In the genomic region with DNA sequence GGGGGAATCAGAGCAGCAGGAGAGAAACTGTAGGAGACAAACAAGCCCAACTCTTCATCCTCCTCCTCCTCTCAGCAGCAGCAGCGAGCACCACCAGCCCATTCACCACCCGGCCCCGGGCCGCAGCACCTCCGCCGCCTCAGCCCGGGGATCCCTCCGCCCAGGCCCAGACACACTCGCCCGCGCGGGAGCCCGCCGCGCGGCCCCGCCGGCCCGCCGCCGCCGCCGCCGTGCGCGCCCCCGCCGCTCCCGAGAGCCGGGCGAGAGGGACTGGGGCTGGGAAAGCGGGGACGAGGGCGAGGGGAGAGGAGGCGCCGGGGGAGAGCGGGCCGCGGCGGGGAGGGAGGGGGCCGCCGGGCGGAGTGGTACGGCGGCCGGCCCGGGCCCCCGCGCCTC, we compare ENCODE assay signal across 8 cellular contexts. TPM values are rescaled to one million over a fixed set of nuclear protein-coding genes. Genes with fewer than 3 reads are reported as not detected.
DNase-seq lines count a peak whose midpoint lies in the region; ATAC-seq and TF ChIP-seq lines count a peak whose summit lies in the region.

A gene (minus strand): TSS at position 127 of the 396 bp plus-strand sequence. CDS start 37,235 bp downstream, outside the sequence.

- peaks cover 21% of the 10 kb centered on the region; the same call in 2 of the 3 replicates for H3K4me1 Mint-ChIP-seq in GM23338

- ATAC-seq in GM23338, result peak; percentile 54

- H3K9me3 Mint-ChIP-seq in GM23338, result no peaks in the 10 kb centered on the region; the same call in 2 of the 3 replicates

- peak within 1 kb of the TSS; percentile 87; the same call in 1 of the 2 replicates for H2AFZ ChIP-seq in GM23338

- H4K20me1 ChIP-seq in GM23338 (replicated peaks; ENCODE audit: insufficient read depth), result no peaks in the 10 kb centered on the region

- peak within 1 kb of the TSS; percentile 94 for H3K4me2 ChIP-seq in GM23338

- H3K79me2 ChIP-seq in GM23338 (replicated peaks; ENCODE audit: insufficient read depth), result peaks cover 32% of the 10 kb centered on the region

- DNase-seq in EH (ENCODE audit: low read depth), result peak; percentile 93
- peak; percentile 95 for DNase-seq in GM23338 (ENCODE audit: low spot score)
- DNase-seq in LoVo (ENCODE audit: low spot score), result peak; percentile 92
- DNase-seq in SIG-M5 treated with dmso at 0.1 percent for 504 hours (lab: John Stamatoyannopoulos, UW; ENCODE audit: unreplicated experiment), result peak; percentile 86
- peak; percentile 84 for DNase-seq in activated gamma-delta T cell treated with Interleukin-2 at 50 U/mL for 16 hours
- DNase-seq in foreskin melanocyte, result peak; percentile 87

- H3F3A ChIP-seq in GM23338 (replicated peaks; ENCODE audit: low read depth), result 0 out of 2 replicates have a peak, but pooled peaks cover 3% of the 10 kb centered on the region

- no peak for TF ChIP-seq CTCF in GM23338 (conservative IDR thresholded peaks at IDR 0.05; ENCODE audit: low read depth in 2 of 2)
- no peak for TF ChIP-seq CTCF in neutrophil (IDR thresholded peaks at IDR 0.05)

- no peaks in the 10 kb centered on the region for H3K36me3 Mint-ChIP-seq in GM23338 (ENCODE audit: low read depth)

- H3K27me3 Mint-ChIP-seq in GM23338 (ENCODE audit: insufficient read depth, low read depth, poor library complexity), result peaks cover 9% of the 10 kb centered on the region

- H3K27me3 ChIP-seq in GM23338 (ENCODE audit: insufficient read depth), result no peaks in the 10 kb centered on the region
- H3K27me3 ChIP-seq in neutrophil, result no peaks in the 10 kb centered on the region

- H3K4me3 ChIP-seq in GM23338 (peak within 1 kb of the TSS; percentile 95), neutrophil (ENCODE audit: low read depth in 1 of 2, low read length in 1 of 2) (peak within 1 kb of the TSS; percentile 88 to 89)

- H3K36me3 ChIP-seq in GM23338 (ENCODE audit: insufficient read depth), result no peaks in the 10 kb centered on the region
- no peaks in the 10 kb centered on the region for H3K36me3 ChIP-seq in neutrophil

- H3K4me3 Mint-ChIP-seq in GM23338, result peak within 1 kb of the TSS; percentile 91

- H3K27ac ChIP-seq in GM23338 (ENCODE audit: low read depth) (peak within 1 kb of the TSS; percentile 97), neutrophil (peak within 1 kb of the TSS; percentile 95), temporal lobe (ENCODE audit: low read depth, low read length) (peak within 1 kb of the TSS; percentile 87)

- peak within 1 kb of the TSS; percentile 96 for H3K27ac Mint-ChIP-seq in GM23338

- H3K9me3 ChIP-seq in neutrophil, result no peaks in the 10 kb centered on the region

- H3K4me1 ChIP-seq in GM23338 (ENCODE audit: insufficient read depth), result peaks cover 18% of the 10 kb centered on the region
- H3K4me1 ChIP-seq in neutrophil (ENCODE audit: control insufficient read depth in 1 of 2, insufficient read depth in 1 of 2, low read depth in 1 of 2, low read length in 1 of 2), result peaks cover 38 to 49% of the 10 kb centered on the region in 2 experiments

- H3K9me2 ChIP-seq in GM23338 (ENCODE audit: insufficient read depth), result no peaks in the 10 kb centered on the region

TF ChIP-seq in GM23338, 12 proteins besides CTCF, POLR2A, EP300 and RAD21:
- TF ChIP-seq ZNF331 (CRISPR knock-in tag; IDR thresholded peaks at IDR 0.05; ENCODE audit: low read depth) (no peak), POLR2AphosphoS5 (IDR thresholded peaks at IDR 0.05; ENCODE audit: low read depth) (peak; percentile 37), NANOG (IDR thresholded peaks at IDR 0.05; ENCODE audit: borderline replicate concordance) (no peak)
- TF ChIP-seq, protein P1, sequence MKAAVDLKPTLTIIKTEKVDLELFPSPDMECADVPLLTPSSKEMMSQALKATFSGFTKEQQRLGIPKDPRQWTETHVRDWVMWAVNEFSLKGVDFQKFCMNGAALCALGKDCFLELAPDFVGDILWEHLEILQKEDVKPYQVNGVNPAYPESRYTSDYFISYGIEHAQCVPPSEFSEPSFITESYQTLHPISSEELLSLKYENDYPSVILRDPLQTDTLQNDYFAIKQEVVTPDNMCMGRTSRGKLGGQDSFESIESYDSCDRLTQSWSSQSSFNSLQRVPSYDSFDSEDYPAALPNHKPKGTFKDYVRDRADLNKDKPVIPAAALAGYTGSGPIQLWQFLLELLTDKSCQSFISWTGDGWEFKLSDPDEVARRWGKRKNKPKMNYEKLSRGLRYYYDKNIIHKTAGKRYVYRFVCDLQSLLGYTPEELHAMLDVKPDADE (IDR thresholded peaks at IDR 0.05), result no peak
- TF ChIP-seq, protein P2, sequence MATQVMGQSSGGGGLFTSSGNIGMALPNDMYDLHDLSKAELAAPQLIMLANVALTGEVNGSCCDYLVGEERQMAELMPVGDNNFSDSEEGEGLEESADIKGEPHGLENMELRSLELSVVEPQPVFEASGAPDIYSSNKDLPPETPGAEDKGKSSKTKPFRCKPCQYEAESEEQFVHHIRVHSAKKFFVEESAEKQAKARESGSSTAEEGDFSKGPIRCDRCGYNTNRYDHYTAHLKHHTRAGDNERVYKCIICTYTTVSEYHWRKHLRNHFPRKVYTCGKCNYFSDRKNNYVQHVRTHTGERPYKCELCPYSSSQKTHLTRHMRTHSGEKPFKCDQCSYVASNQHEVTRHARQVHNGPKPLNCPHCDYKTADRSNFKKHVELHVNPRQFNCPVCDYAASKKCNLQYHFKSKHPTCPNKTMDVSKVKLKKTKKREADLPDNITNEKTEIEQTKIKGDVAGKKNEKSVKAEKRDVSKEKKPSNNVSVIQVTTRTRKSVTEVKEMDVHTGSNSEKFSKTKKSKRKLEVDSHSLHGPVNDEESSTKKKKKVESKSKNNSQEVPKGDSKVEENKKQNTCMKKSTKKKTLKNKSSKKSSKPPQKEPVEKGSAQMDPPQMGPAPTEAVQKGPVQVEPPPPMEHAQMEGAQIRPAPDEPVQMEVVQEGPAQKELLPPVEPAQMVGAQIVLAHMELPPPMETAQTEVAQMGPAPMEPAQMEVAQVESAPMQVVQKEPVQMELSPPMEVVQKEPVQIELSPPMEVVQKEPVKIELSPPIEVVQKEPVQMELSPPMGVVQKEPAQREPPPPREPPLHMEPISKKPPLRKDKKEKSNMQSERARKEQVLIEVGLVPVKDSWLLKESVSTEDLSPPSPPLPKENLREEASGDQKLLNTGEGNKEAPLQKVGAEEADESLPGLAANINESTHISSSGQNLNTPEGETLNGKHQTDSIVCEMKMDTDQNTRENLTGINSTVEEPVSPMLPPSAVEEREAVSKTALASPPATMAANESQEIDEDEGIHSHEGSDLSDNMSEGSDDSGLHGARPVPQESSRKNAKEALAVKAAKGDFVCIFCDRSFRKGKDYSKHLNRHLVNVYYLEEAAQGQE (IDR thresholded peaks at IDR 0.05; ENCODE audit: unreplicated experiment), result no peak

RNA-seq across cellular contexts. Expression of the gene that starts here (rescaled TPM):
- 14.2 and 23.6 TPM in 2 replicates for total RNA-seq in GM23338 (2014; rRNA removed; shearing (Covaris generic))
- polyA plus RNA-seq in GM23338 (2016; fragmentation: Nextera tagmentation; extraction: Ambion mirVana), result 18.7 and 21.7 TPM in 2 replicates
- 22.9 TPM for total RNA-seq in temporal lobe

Comparison
In these comparisons a context has a peak if more than half of its experiments do, and no peak if none do; other contexts are left out.
1. Peak in every context shown above with its lines: DNase-seq, ATAC-seq, H3K4me3 ChIP-seq and H3K27ac ChIP-seq.